In the genomic region with DNA sequence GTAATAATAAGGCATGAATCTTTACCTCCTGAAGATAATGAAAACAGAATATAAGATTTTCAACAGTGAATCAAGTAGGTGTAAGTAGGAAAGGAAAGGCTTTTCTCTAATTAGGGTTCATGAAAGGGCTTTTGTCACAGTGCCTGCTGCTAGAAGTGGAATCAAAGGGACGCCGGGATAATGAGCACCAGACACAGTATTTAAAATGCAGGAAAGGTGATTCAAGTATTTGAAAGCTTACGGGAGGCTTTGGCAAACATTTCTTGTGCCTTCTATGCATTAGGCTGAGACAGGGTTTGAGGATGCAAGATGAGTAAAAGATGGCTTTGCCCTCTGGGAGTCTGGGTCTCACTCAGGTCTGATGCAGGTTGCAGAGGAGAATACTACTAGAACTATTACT, we compare ENCODE assay signal across 19 cellular contexts.
DNase-seq lines count a peak whose midpoint lies in the region; ATAC-seq lines count a peak whose summit lies in the region.
"Had no signal": no experiment of that assay in that cellular context is flagged by ENCODE, and none has a peak within 500 bp of the region (broad histone marks: within the 10 kb centered on the region; RNA-seq: fewer than 3 reads in every experiment).

No MANE protein-coding gene starts in this region.

- no peaks in the 10 kb centered on the region for H3K9me3 ChIP-seq in HAP-1

- H3K4me3 ChIP-seq in HAP-1, result no peak overlapping the region

- DNase-seq in NCI-H1092 treated with DMSO at 0.1 percent for 48 hours (lab: John Stamatoyannopoulos, UW) (peak; percentile 4), NCI-H1092 (lab: John Stamatoyannopoulos, UW) (no peak), HAP-1 (ENCODE audit: low spot score in 2 of 2) (peak; percentile 47 to 66), NCI-H345 treated with DMSO at 0.1 percent for 48 hours (lab: John Stamatoyannopoulos, UW; ENCODE audit: unreplicated experiment) (peak; percentile 19), islet precursor cell (peak; percentile 82), medulla oblongata (ENCODE audit: extremely low spot score) (no peak), HuH-7.5 (ENCODE audit: low spot score) (no peak)
- DNase-seq: AML-193, DND-41, H7, Kasumi-1, MM.1S, NCI-H1105, NCI-H2081 treated with DMSO at 0.1 percent for 48 hours, NCI-H226, NCI-H526, Right ventricle myocardium superior, SW 1271 had no signal

- no peaks in the 10 kb centered on the region for H3K27me3 ChIP-seq in HAP-1 (ENCODE audit: low read depth)

- peaks cover 50% of the 10 kb centered on the region for H3K4me1 ChIP-seq in HAP-1

- no peaks in the 10 kb centered on the region for H3K36me3 ChIP-seq in HAP-1 (replicated peaks)

- in situ Hi-C loops in HAP-1 (cut with MboI; ENCODE audit: low sequenced_read_pairs), result no loop called here

- no peak for ATAC-seq in GM21447 (IDR thresholded peaks at IDR 0.05; ENCODE audit: unreplicated experiment)

Comparison
In these comparisons a context has a peak if more than half of its experiments do, and no peak if none do; other contexts are left out.
1. DNase-seq: peak in NCI-H1092 treated with DMSO at 0.1 percent for 48 hours (single experiment), HAP-1 (2 of 2), NCI-H345 treated with DMSO at 0.1 percent for 48 hours (single experiment) and islet precursor cell (single experiment); none in NCI-H1092 (single experiment), medulla oblongata (single experiment) and HuH-7.5 (single experiment).